ENCODE assay signal across 12 cellular contexts in the genomic region with DNA sequence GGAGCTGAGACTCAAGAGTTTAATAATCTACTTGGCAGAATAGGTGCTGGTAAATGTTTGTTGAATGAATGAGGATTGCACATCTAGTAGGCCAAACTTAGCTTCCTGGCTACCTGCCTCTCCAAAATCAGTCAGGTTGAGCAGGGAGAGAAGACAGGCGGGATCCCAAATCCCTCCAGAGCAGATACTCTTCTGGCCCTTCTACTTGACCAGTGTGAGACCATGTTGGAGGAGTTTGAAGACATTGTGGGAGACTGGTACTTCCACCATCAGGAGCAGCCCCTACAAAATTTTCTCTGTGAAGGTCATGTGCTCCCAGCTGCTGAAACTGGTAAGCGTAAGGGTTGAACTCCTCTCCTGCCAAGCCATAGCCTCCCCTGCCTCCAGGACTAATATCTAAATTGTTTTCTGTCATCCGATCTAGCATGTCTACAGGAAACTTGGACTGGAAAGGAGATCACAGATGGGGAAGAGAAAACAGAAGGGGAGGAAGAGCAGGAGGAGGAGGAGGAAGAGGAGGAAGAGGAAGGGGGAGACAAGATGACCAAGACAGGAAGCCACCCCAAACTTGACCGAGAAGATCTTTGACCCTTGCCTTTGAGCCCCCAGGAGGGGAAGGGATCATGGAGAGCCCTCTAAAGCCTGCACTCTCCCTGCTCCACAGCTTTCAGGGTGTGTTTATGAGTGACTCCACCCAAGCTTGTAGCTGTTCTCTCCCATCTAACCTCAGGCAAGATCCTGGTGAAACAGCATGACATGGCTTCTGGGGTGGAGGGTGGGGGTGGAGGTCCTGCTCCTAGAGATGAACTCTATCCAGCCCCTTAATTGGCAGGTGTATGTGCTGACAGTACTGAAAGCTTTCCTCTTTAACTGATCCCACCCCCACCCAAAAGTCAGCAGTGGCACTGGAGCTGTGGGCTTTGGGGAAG. TPM values are rescaled to one million over a fixed set of nuclear protein-coding genes. Genes with fewer than 3 reads are reported as not detected.
A peak's percentile ranks its signal among the peaks of the same experiment; 100 is the strongest.
DNase-seq lines count a peak whose midpoint lies in the region; ATAC-seq, FAIRE-seq and TF ChIP-seq lines count a peak whose summit lies in the region.
"Had no signal": no experiment of that assay in that cellular context is flagged by ENCODE, and none has a peak within 500 bp of the region (broad histone marks: within the 10 kb centered on the region; RNA-seq: fewer than 3 reads in every experiment).

No MANE protein-coding gene starts in this region.

- no peaks in the 10 kb centered on the region for H3K9me3 ChIP-seq in KOPT-K1 (ENCODE audit: insufficient read depth, low read length, poor library complexity, severe bottlenecking)
- no peaks in the 10 kb centered on the region for H3K9me3 ChIP-seq in astrocyte (ENCODE audit: insufficient read depth, low read depth, low read length)
- H3K9me3 ChIP-seq in neural progenitor cell (ENCODE audit: low read depth), result no peaks in the 10 kb centered on the region

- H4K20me1 ChIP-seq in astrocyte (ENCODE audit: insufficient read depth, low read length) (no peaks in the 10 kb centered on the region), neural progenitor cell (ENCODE audit: low read depth) (no peaks in the 10 kb centered on the region)

- H3K36me3 ChIP-seq in KOPT-K1 (ENCODE audit: insufficient read depth, low read length) (peaks cover 11% of the 10 kb centered on the region; the same call in 1 of the 2 replicates), astrocyte (ENCODE audit: insufficient read depth, low read length) (peaks cover 2% of the 10 kb centered on the region), neural progenitor cell (no peaks in the 10 kb centered on the region)

- H3K4me2 ChIP-seq in astrocyte (ENCODE audit: low read length) (no peak overlapping the region), neural progenitor cell (no peak overlapping the region)

- FAIRE-seq in astrocyte (lab: Jason Lieb, UNC), result no peak

- no peak for ATAC-seq in GM21619 (IDR thresholded peaks at IDR 0.05; ENCODE audit: unreplicated experiment)
- ATAC-seq: activated CD4-positive, CD25-positive, alpha-beta regulatory T cell treated with anti-CD3 and anti-CD28 coated beads, Interleukin-2, amount 50 U/mL, for 24 hours had no signal

- peaks cover 14% of the 10 kb centered on the region for H3K79me2 ChIP-seq in astrocyte (ENCODE audit: insufficient read depth, low read length)
- peaks cover 26% of the 10 kb centered on the region for H3K79me2 ChIP-seq in neural progenitor cell (ENCODE audit: low read depth)

- H3K4me1 ChIP-seq in astrocyte (ENCODE audit: insufficient read depth, low read length), result peaks cover 26% of the 10 kb centered on the region
- peaks cover 8% of the 10 kb centered on the region for H3K4me1 ChIP-seq in neural progenitor cell

- no peak overlapping the region for H2AFZ ChIP-seq in astrocyte (ENCODE audit: low read depth, low read length)
- no peak overlapping the region for H2AFZ ChIP-seq in neural progenitor cell (replicated peaks)

- in situ Hi-C loops in GM13976 (cut with MboI; ENCODE audit: low sequenced_read_pairs, unreplicated experiment), result no loop called here

- H3K4me3 Mint-ChIP-seq in T-helper 2 cell treated with Interferon-gamma antibody and Interleukin-4, amounts not matched to agents 5 μg/mL and 100 μg/mL, for 36 hours, result peak overlapping the region; percentile 100
- H3K4me3 Mint-ChIP-seq in astrocyte (ENCODE audit: unreplicated experiment) (peak overlapping the region; percentile 34), neural progenitor cell (peak overlapping the region; percentile 99)

- H3K9ac ChIP-seq in astrocyte (ENCODE audit: low read length) (no peak overlapping the region), neural progenitor cell (no peak overlapping the region)

- no peaks in the 10 kb centered on the region for H3K27me3 Mint-ChIP-seq in T-helper 2 cell treated with Interferon-gamma antibody and Interleukin-4, amounts not matched to agents 5 μg/mL and 100 μg/mL, for 36 hours (ENCODE audit: low read depth)
- H3K27me3 Mint-ChIP-seq in astrocyte (ENCODE audit: low read depth, unreplicated experiment), result peaks cover 4% of the 10 kb centered on the region
- H3K27me3 Mint-ChIP-seq in neural progenitor cell (ENCODE audit: insufficient read depth, low read depth), result peaks cover 4% of the 10 kb centered on the region

- H3K27ac Mint-ChIP-seq in T-helper 2 cell treated with Interferon-gamma antibody and Interleukin-4, amounts not matched to agents 5 μg/mL and 100 μg/mL, for 36 hours, result peak overlapping the region; percentile 37
- H3K27ac Mint-ChIP-seq in astrocyte (ENCODE audit: unreplicated experiment) (no peak overlapping the region), neural progenitor cell (no peak overlapping the region)

- H3K4me3 ChIP-seq in astrocyte (ENCODE audit: insufficient read depth, low read depth, low read length) (no peak overlapping the region), neural progenitor cell (no peak overlapping the region)

- H3K27ac ChIP-seq in KOPT-K1 (ENCODE audit: low read depth, low read length, poor library complexity, severe bottlenecking), result peak overlapping the region; percentile 1
- H3K27ac ChIP-seq in astrocyte (ENCODE audit: low read depth, low read length), result no peak overlapping the region
- no peak overlapping the region for H3K27ac ChIP-seq in neural progenitor cell

- peaks cover 26% of the 10 kb centered on the region for H3K4me1 Mint-ChIP-seq in T-helper 2 cell treated with Interferon-gamma antibody and Interleukin-4, amounts not matched to agents 5 μg/mL and 100 μg/mL, for 36 hours (ENCODE audit: low read depth)
- H3K4me1 Mint-ChIP-seq in astrocyte (ENCODE audit: low read depth, unreplicated experiment), result peaks cover 6% of the 10 kb centered on the region
- peaks cover 34% of the 10 kb centered on the region for H3K4me1 Mint-ChIP-seq in neural progenitor cell

- H3K27me3 ChIP-seq in astrocyte (ENCODE audit: insufficient read depth, low read length) (no peaks in the 10 kb centered on the region), neural progenitor cell (peaks cover 22% of the 10 kb centered on the region)

- DNase-seq in T-helper 2 cell treated with Interferon-gamma antibody and Interleukin-4, amounts not matched to agents 5 μg/mL and 100 μg/mL, for 36 hours (ENCODE audit: low spot score), result no peak
- DNase-seq in T-helper 2 cell (no peak), astrocyte (ENCODE audit: low read depth) (no peak), neural progenitor cell (ENCODE audit: low spot score) (no peak), GM13976 (ENCODE audit: low spot score) (no peak), NCI-H146 treated with DMSO at 0.1 percent for 48 hours (lab: John Stamatoyannopoulos, UW; ENCODE audit: unreplicated experiment) (no peak)
- DNase-seq: amniotic stem cell; NCI-H446; stimulated activated CD4-positive, alpha-beta T cell treated with anti-CD3 and anti-CD28 coated beads, Interleukin-4, amount 100 ng/mL, for 4 hours had no signal

- peaks cover 38% of the 10 kb centered on the region for H3F3A ChIP-seq in neural progenitor cell (ENCODE audit: low read depth)

- TF ChIP-seq CTCF in astrocyte (IDR thresholded peaks at IDR 0.05; ENCODE audit: insufficient read depth, low read depth, low read length) (no peak), neural progenitor cell (IDR thresholded peaks at IDR 0.05) (no peak), GM13976 (IDR thresholded peaks at IDR 0.05; ENCODE audit: borderline replicate concordance, control extremely low read depth, extremely low read depth, insufficient read depth, missing control alignments) (no peak)

- H3K9me3 Mint-ChIP-seq in T-helper 2 cell treated with Interferon-gamma antibody and Interleukin-4, amounts not matched to agents 5 μg/mL and 100 μg/mL, for 36 hours, result no peaks in the 10 kb centered on the region
- H3K9me3 Mint-ChIP-seq in astrocyte (ENCODE audit: unreplicated experiment), result no peaks in the 10 kb centered on the region
- H3K9me3 Mint-ChIP-seq in neural progenitor cell, result no peaks in the 10 kb centered on the region

- peaks cover 11% of the 10 kb centered on the region for H3K36me3 Mint-ChIP-seq in T-helper 2 cell treated with Interferon-gamma antibody and Interleukin-4, amounts not matched to agents 5 μg/mL and 100 μg/mL, for 36 hours (ENCODE audit: low read depth)
- H3K36me3 Mint-ChIP-seq in astrocyte (ENCODE audit: low read depth, unreplicated experiment) (peaks cover 6% of the 10 kb centered on the region), neural progenitor cell (peaks cover 8% of the 10 kb centered on the region)

RNA-seq across cellular contexts. Expression of a gene that starts 2.2 kb away (rescaled TPM):
- total RNA-seq in astrocyte (2.3 and 2.7 TPM in 2 replicates), neural progenitor cell (ENCODE audit: low replicate concordance) (1.6 and 2.7 TPM in 2 replicates)

RNA-seq across cellular contexts. Expression of a gene that starts 5.1 kb away (rescaled TPM):
- total RNA-seq in astrocyte (16.4 and 18.5 TPM in 2 replicates), neural progenitor cell (ENCODE audit: low replicate concordance) (25.8 and 26.7 TPM in 2 replicates)

RNA-seq across cellular contexts. Expression of a gene that starts 5.4 kb away (rescaled TPM):
- total RNA-seq in astrocyte, result 35.7 and 47.0 TPM in 2 replicates
- total RNA-seq in neural progenitor cell (ENCODE audit: low replicate concordance), result 66.1 and 88.3 TPM in 2 replicates

RNA-seq across cellular contexts. Expression of a gene that starts 23.1 kb away (rescaled TPM):
- total RNA-seq in astrocyte (14.7 and 15.5 TPM in 2 replicates), neural progenitor cell (ENCODE audit: low replicate concordance) (15.3 and 15.4 TPM in 2 replicates)

RNA-seq across cellular contexts. Expression of a gene that starts 23.4 kb away (rescaled TPM):
- total RNA-seq in astrocyte (39.7 and 55.2 TPM in 2 replicates), neural progenitor cell (ENCODE audit: low replicate concordance) (206 and 297 TPM in 2 replicates)

Comparison
In these comparisons a context has a peak if more than half of its experiments do, and no peak if none do; other contexts are left out.
1. H3K4me3 Mint-ChIP-seq: peak in every context shown above with its lines; median percentile 100 in T-helper 2 cell treated with Interferon-gamma antibody and Interleukin-4, amounts not matched to agents 5 μg/mL and 100 μg/mL, for 36 hours; 99 in neural progenitor cell; 34 in astrocyte.